ENCODE assay signal across 8 cellular contexts in the genomic region with DNA sequence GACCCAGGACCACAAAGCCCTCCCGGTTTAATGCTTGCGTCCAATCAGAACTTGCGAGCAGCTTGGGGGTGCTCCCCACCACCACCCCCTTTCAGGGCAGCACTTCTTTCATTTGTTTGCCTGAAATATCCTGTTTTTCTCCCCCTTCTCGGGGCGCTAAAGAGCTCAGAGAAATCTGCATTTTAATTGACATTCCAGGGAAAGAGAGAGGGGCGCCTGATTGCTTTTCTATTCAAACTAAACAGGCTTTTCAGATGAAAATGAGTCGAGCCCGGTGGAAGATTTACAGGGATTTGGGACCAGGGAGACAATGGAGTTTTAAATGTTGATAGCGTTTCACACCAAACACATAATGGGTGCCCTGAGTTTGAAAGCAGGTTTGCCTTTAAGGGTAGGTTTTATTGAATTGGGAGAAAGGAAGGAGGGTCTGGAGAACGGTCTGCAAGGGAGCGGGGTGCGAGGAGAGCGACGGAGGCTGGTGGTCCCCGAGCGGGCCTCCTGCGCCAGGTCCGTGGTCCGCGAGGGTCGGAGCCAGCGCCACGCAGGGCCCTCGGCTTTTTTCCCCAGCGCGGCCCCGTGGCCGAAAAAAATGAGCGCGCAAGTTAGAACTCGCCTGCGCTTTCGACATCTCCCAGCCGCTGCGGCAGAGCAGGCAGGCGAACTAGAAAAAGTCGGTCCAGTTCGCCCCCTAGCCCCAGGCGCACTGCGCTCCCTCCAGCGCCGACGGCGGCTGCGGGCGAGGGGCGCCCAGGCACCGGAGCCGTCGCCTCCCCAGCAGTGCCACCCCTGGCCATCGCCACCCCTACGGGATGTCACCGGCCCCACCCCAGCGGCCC. TPM values are rescaled to one million over a fixed set of nuclear protein-coding genes. Genes with fewer than 3 reads are reported as not detected.
DNase-seq lines count a peak whose midpoint lies in the region; ATAC-seq and TF ChIP-seq lines count a peak whose summit lies in the region.

No MANE protein-coding gene starts in this region.

- peak overlapping the region in 7 of 10 donors; percentile 25 to 79 (median 66) for H3K4me3 Mint-ChIP-seq in naive thymus-derived CD8-positive, alpha-beta T cell
- H3K4me3 Mint-ChIP-seq in stimulated activated naive B cell treated with anti-CD40 and anti-IgM and Interleukin-4, amounts not matched to agents 10 μg/mL and 1 μg/mL and 100 μg/mL, for 72 hours = peak overlapping the region in 1 of 2 donors; percentile 59

- POLR2A ChIA-PET in naive thymus-derived CD8-positive, alpha-beta T cell (lab: Charles Lee) = no interaction called here

- peaks cover 0 to 6% (median 0%) of the 10 kb centered on the region in 3 donors for H3K36me3 Mint-ChIP-seq in naive thymus-derived CD8-positive, alpha-beta T cell
- peaks cover 0 to 3% of the 10 kb centered on the region in 2 donors for H3K36me3 Mint-ChIP-seq in stimulated activated naive B cell treated with anti-CD40 and anti-IgM and Interleukin-4, amounts not matched to agents 10 μg/mL and 1 μg/mL and 100 μg/mL, for 72 hours

- H3K4me3 ChIP-seq in BLaER1 (peak overlapping the region; percentile 73), esophagus squamous epithelium (peak overlapping the region; percentile 63 to 85 (median 76))

- peak overlapping the region in 1 of 10 donors; percentile 24 for H3K27ac Mint-ChIP-seq in naive thymus-derived CD8-positive, alpha-beta T cell
- no peak overlapping the region for H3K27ac Mint-ChIP-seq in stimulated activated naive B cell treated with anti-CD40 and anti-IgM and Interleukin-4, amounts not matched to agents 10 μg/mL and 1 μg/mL and 100 μg/mL, for 72 hours

- DNase-seq in NCI-H2171 (lab: John Stamatoyannopoulos, UW) (peak; percentile 18), esophagus squamous epithelium (lab: John Stamatoyannopoulos, UW) (no peak), EL (no peak)
- no peak for DNase-seq in naive thymus-derived CD8-positive, alpha-beta T cell
- DNase-seq in stimulated activated naive B cell treated with anti-CD40 and anti-IgM and Interleukin-4, amounts not matched to agents 10 μg/mL and 1 μg/mL and 100 μg/mL, for 72 hours = no peak

- H3K27me3 Mint-ChIP-seq in naive thymus-derived CD8-positive, alpha-beta T cell = peaks cover 16 to 68% (median 33%) of the 10 kb centered on the region in 5 donors
- H3K27me3 Mint-ChIP-seq in stimulated activated naive B cell treated with anti-CD40 and anti-IgM and Interleukin-4, amounts not matched to agents 10 μg/mL and 1 μg/mL and 100 μg/mL, for 72 hours = peaks cover 36 to 55% of the 10 kb centered on the region in 2 donors

- H3K4me2 ChIP-seq in BLaER1 = peak overlapping the region; percentile 99

- peaks cover 44% of the 10 kb centered on the region for H4K20me1 ChIP-seq in BLaER1

- peak in 2 of 4 donors; percentile 22 to 45 for TF ChIP-seq POLR2A in esophagus squamous epithelium (IDR thresholded peaks at IDR 0.05)

- H3K27me3 ChIP-seq in BLaER1 (peaks cover 85% of the 10 kb centered on the region), esophagus squamous epithelium (peaks cover 0 to 47% (median 0%) of the 10 kb centered on the region in 4 donors)

- peaks cover 0 to 2% (median 0%) of the 10 kb centered on the region in 9 donors for H3K9me3 Mint-ChIP-seq in naive thymus-derived CD8-positive, alpha-beta T cell
- no peaks in the 10 kb centered on the region for H3K9me3 Mint-ChIP-seq in stimulated activated naive B cell treated with anti-CD40 and anti-IgM and Interleukin-4, amounts not matched to agents 10 μg/mL and 1 μg/mL and 100 μg/mL, for 72 hours

- no peaks in the 10 kb centered on the region for H3K9me3 ChIP-seq in BLaER1
- no peaks in the 10 kb centered on the region for H3K9me3 ChIP-seq in esophagus squamous epithelium

- H3K36me3 ChIP-seq in BLaER1 = no peaks in the 10 kb centered on the region
- no peaks in the 10 kb centered on the region for H3K36me3 ChIP-seq in esophagus squamous epithelium

- H3K4me1 ChIP-seq in BLaER1 (peaks cover 44% of the 10 kb centered on the region), esophagus squamous epithelium (peaks cover 13 to 68% (median 14%) of the 10 kb centered on the region in 3 donors)

- no peak for ATAC-seq in naive thymus-derived CD8-positive, alpha-beta T cell
- ATAC-seq in GM21619 (IDR thresholded peaks at IDR 0.05; ENCODE audit: unreplicated experiment) = no peak
- ATAC-seq in GM21529 (IDR thresholded peaks at IDR 0.05; ENCODE audit: unreplicated experiment) = no peak
- no peak for ATAC-seq in stimulated activated naive B cell treated with anti-CD40 and anti-IgM and Interleukin-4, amounts not matched to agents 10 μg/mL and 1 μg/mL and 100 μg/mL, for 72 hours (replicated peaks)

- peak in 3 of 6 experiments; percentile 13 to 20 (median 15) for TF ChIP-seq CTCF in esophagus squamous epithelium (IDR thresholded peaks at IDR 0.05)

- intact Hi-C loops in esophagus squamous epithelium (cut with DNase I) = no loop called here

- H3K9ac ChIP-seq in BLaER1 = no peak overlapping the region

- H3K27ac ChIP-seq in BLaER1 (no peak overlapping the region), esophagus squamous epithelium (peak overlapping the region; percentile 88 to 94 (median 92))

- WGBS in esophagus squamous epithelium, 2 donors = 1 to 11% methylated on average over 9 to 23 of the region's 54 CpGs

- H3K4me1 Mint-ChIP-seq in naive thymus-derived CD8-positive, alpha-beta T cell = peaks cover 4 to 8% (median 6%) of the 10 kb centered on the region in 4 donors
- H3K4me1 Mint-ChIP-seq in stimulated activated naive B cell treated with anti-CD40 and anti-IgM and Interleukin-4, amounts not matched to agents 10 μg/mL and 1 μg/mL and 100 μg/mL, for 72 hours = peaks cover 6 to 11% of the 10 kb centered on the region in 2 donors

RNA-seq across cellular contexts. Expression of a gene that starts 1.4 kb away (rescaled TPM):
- total RNA-seq in esophagus squamous epithelium = 10 to 100 TPM; 22.5 to 58.0 (median 44.4) TPM
- not detected for total RNA-seq in naive thymus-derived CD8-positive, alpha-beta T cell
- polyA plus RNA-seq in naive thymus-derived CD8-positive, alpha-beta T cell = under 1 TPM in 1 of 3 donors, not detected in 2; 0.28 TPM

Comparison
In these comparisons a context has a peak if more than half of its experiments do, and no peak if none do; other contexts are left out.
1. RNA of a gene that starts 1.4 kb away (total RNA-seq): 22.5 to 58.0 TPM in esophagus squamous epithelium; not detected in naive thymus-derived CD8-positive, alpha-beta T cell; every median in the first group is over 10 times any median in the second.